ENCODE assay signal across 8 cellular contexts in genomic region chr11:62787005-62787759, GRCh38. TPM values are rescaled to one million over a fixed set of nuclear protein-coding genes. Genes with fewer than 3 reads are reported as not detected.
A peak's percentile ranks its signal among the peaks of the same experiment; 100 is the strongest.
DNase-seq lines count a peak whose midpoint lies in the region; ATAC-seq and TF ChIP-seq lines count a peak whose summit lies in the region.

TMEM179B (plus strand) TSS chr11:62787402; CDS start chr11:62787432, 30 bp downstream.

- H3K36me3 ChIP-seq in right lobe of liver, result peaks cover 0 to 15% (median 8%) of the 10 kb centered on the region in 4 donors

- H3K9me3 ChIP-seq in right lobe of liver, result no peaks in the 10 kb centered on the region

- no peaks in the 10 kb centered on the region for H3K27me3 ChIP-seq in right lobe of liver

- peak within 1 kb of the TSS; percentile 91 for H3K27ac ChIP-seq in C4-2B
- H3K27ac ChIP-seq in right lobe of liver, result peak within 1 kb of the TSS; percentile 86 to 97 (median 91)

- TF ChIP-seq POLR2A in right lobe of liver (IDR thresholded peaks at IDR 0.05), result peak; percentile 96

- intact Hi-C loops in right lobe of liver (cut with DNase I), result loop anchor here in 1 of 2 donors (10.0 kb wide), 1 partner anchor 68 kb away; no protein-coding TSS in a partner anchor

- DNase-seq in NCI-H748 (lab: John Stamatoyannopoulos, UW; ENCODE audit: unreplicated experiment), result peak; percentile 99
- DNase-seq in activated CD4-positive, alpha-beta T cell treated with anti-CD3 and anti-CD28 coated beads, Interleukin-2, amount 50 U/mL, for 24 hours (ENCODE audit: low read depth in 1 of 2, low spot score in 1 of 2), result peak; percentile 95 to 99
- DNase-seq in dermis blood vessel endothelial cell, result peak; percentile 99
- peak; percentile 97 to 99 (median 98) for DNase-seq in right lobe of liver
- peak; percentile 96 to 97 for DNase-seq in stimulated activated CD4-positive, alpha-beta T cell treated with anti-CD3 and anti-CD28 coated beads, Interleukin-4, amount 100 ng/mL, for 4 hours

- peak; percentile 75 for TF ChIP-seq CTCF in C4-2B (conservative IDR thresholded peaks at IDR 0.05)
- peak in 3 of 4 donors; percentile 22 to 36 (median 26) for TF ChIP-seq CTCF in right lobe of liver (IDR thresholded peaks at IDR 0.05)

- 0% methylated on average over 7 of the region's 88 CpGs for WGBS in right lobe of liver (ENCODE audit: insufficient coverage, low coverage, low lambda C conversion rate, missing lambda C conversion rate)

- H3K4me3 ChIP-seq in right lobe of liver, result peak within 1 kb of the TSS; percentile 97 to 99 (median 98)

- peaks cover 0 to 32% (median 9%) of the 10 kb centered on the region in 4 donors for H3K4me1 ChIP-seq in right lobe of liver

- ATAC-seq in GM19328 (IDR thresholded peaks at IDR 0.05; ENCODE audit: unreplicated experiment) (peak; percentile 57), HG03520 (IDR thresholded peaks at IDR 0.05; ENCODE audit: unreplicated experiment) (peak; percentile 57), right lobe of liver (peak; percentile 82 to 91 (median 86))

RNA-seq across cellular contexts. Expression of gene TMEM179B, which starts in this region (rescaled TPM):
- total RNA-seq in dermis blood vessel endothelial cell (29.0 and 41.7 TPM in 2 replicates), right lobe of liver (10 to 100 TPM; 23.9 to 47.6 (median 29.1) TPM)

Comparison
In these comparisons a context has a peak if more than half of its experiments do, and no peak if none do; other contexts are left out.
1. Peak in every context shown above with its lines: DNase-seq, ATAC-seq, H3K4me3 ChIP-seq and H3K27ac ChIP-seq.